In the genomic region with DNA sequence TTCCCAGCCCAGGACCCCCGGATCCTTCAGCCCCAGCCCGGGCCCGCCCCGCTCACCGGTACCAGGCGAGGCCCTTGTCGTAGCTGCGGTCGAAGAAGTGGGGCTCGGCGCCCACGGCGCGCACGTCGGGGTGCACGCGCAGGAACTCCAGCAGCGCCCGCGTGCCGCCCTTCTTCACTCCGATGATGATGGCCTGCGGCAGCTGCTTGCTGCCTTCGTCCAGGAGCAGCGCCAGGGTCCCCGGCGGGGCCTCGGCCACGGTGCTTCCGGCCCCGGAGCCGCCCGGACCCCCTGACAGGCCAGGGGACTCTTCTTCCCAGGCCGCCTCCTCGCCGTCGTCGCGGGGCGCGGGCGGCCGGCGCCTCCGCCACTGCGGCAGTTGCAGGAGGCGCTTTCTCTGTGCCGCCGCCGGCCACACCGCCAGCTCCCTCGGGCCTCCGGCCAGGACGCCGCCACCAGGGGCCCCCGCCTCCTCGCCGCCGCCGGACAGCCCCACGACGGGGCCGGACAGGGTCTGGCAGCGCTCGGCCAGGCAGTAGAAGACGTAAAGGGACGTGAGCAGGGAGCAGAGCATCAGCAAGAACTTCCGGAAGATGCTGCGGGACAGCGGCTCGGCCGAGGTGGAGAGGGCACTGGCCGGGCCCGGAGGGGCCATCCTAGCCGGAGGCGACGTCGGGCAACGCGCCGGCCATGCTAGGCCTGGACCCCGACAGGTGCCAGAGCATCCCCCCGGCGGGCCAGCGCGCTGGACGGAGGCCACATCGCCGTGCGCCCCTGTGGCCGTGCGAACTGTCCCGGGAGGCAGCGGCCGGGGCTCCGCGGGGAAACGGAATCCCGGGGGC, we compare ENCODE assay signal across 11 cellular contexts. TPM values are rescaled to one million over a fixed set of nuclear protein-coding genes. Genes with fewer than 3 reads are reported as not detected.
DNase-seq lines count a peak whose midpoint lies in the region; ATAC-seq and TF ChIP-seq lines count a peak whose summit lies in the region.
"Had no signal": no experiment of that assay in that cellular context is flagged by ENCODE, and none has a peak within 500 bp of the region (broad histone marks: within the 10 kb centered on the region; RNA-seq: fewer than 3 reads in every experiment).

No MANE protein-coding gene starts in this region.

- H3K4me1 Mint-ChIP-seq in neural crest cell = peaks cover 56% of the 10 kb centered on the region

- H3F3A ChIP-seq in PC-3 (ENCODE audit: low read length, unreplicated experiment) = no peaks in the 10 kb centered on the region

- H3K4me2 ChIP-seq in PC-3 (ENCODE audit: low read length) = peak overlapping the region; percentile 87

- BruUV-seq in PC-3 (replicated peaks; lab: Mats Ljungman, UMichigan) = no TSS peak

- intact Hi-C loops in PC-3 (cut with micrococcal nuclease) = no loop called here

- H3K36me3 Mint-ChIP-seq in neural crest cell (ENCODE audit: low read depth) = peaks cover 2% of the 10 kb centered on the region
- H3K36me3 Mint-ChIP-seq: activated CD4-positive, alpha-beta memory T cell treated with anti-CD3 and anti-CD28 coated beads for 36 hours had no signal

- H3K9me2 ChIP-seq in PC-3 (replicated peaks; ENCODE audit: low read length) = no peaks in the 10 kb centered on the region

- peak overlapping the region; percentile 89; the same call in 1 of the 2 replicates for H2AFZ ChIP-seq in PC-3 (ENCODE audit: low read length)

- peaks cover 12% of the 10 kb centered on the region; the same call in 1 of the 2 replicates for H3K4me1 ChIP-seq in PC-3 (ENCODE audit: insufficient read depth, low read length)

- peaks cover 15% of the 10 kb centered on the region for H3K27me3 ChIP-seq in PC-3 (ENCODE audit: low read length)

- H3K9ac ChIP-seq in PC-3 (ENCODE audit: low read length) = peak overlapping the region; percentile 81

- H3K27ac ChIP-seq in PC-3 (ENCODE audit: low read length) = no peak overlapping the region; the same call in 1 of the 2 replicates

- no peaks in the 10 kb centered on the region for H3K36me3 ChIP-seq in PC-3 (ENCODE audit: low read depth, low read length)

- H3K4me3 Mint-ChIP-seq in neural crest cell = peak overlapping the region; percentile 92

- no peaks in the 10 kb centered on the region for H3K27me3 Mint-ChIP-seq in neural crest cell (ENCODE audit: low read depth)

- H3K79me2 ChIP-seq in PC-3 (ENCODE audit: low read length) = peaks cover 61% of the 10 kb centered on the region

- no peaks in the 10 kb centered on the region for H3K9me3 ChIP-seq in PC-3 (ENCODE audit: low read length)

- CTCF ChIA-PET in PC-3 (lab: Charles Lee) = no interaction called here

- H3K27ac Mint-ChIP-seq in neural crest cell (ENCODE audit: unreplicated experiment) = no peak overlapping the region
- H3K27ac Mint-ChIP-seq: activated CD4-positive, alpha-beta memory T cell treated with anti-CD3 and anti-CD28 coated beads for 36 hours had no signal

- peak overlapping the region; percentile 71 for H3K4me3 ChIP-seq in PC-3 (ENCODE audit: low read length)
- peak overlapping the region; percentile 67 for H3K4me3 ChIP-seq in fibroblast of pulmonary artery (replicated peaks; ENCODE audit: low read depth, low read length)

- DNase-seq in AG20443 (ENCODE audit: low spot score) (peak; percentile 69), PC-3 (no peak), fibroblast of pulmonary artery (ENCODE audit: low read depth) (no peak), neural crest cell (ENCODE audit: low read depth, low spot score) (peak; percentile 34), NCI-H1105 treated with DMSO at 0.1 percent for 48 hours (lab: John Stamatoyannopoulos, UW) (no peak), COR-L47 (lab: John Stamatoyannopoulos, UW) (no peak)
- DNase-seq: DMS79 treated with DMSO at 0.1 percent for 48 hours, NCI-H2171 had no signal

- POLR2A ChIA-PET in PC-3 (lab: Charles Lee; ENCODE audit: unreplicated experiment) = no interaction called here

- ATAC-seq in PC-3 (no peak), HG03439 (IDR thresholded peaks at IDR 0.05; ENCODE audit: unreplicated experiment) (no peak), GM19467 (IDR thresholded peaks at IDR 0.05; ENCODE audit: unreplicated experiment) (no peak)

- no peaks in the 10 kb centered on the region for H4K20me1 ChIP-seq in PC-3 (ENCODE audit: low read length)

- no peak for TF ChIP-seq CTCF in PC-3 (conservative IDR thresholded peaks at IDR 0.05; ENCODE audit: low read depth, low read length)
- no peak for TF ChIP-seq CTCF in fibroblast of pulmonary artery (IDR thresholded peaks at IDR 0.05; ENCODE audit: low read length, missing control alignments)
- no peak for TF ChIP-seq CTCF in neural crest cell (conservative IDR thresholded peaks at IDR 0.05)

- H3K9me3 Mint-ChIP-seq in neural crest cell = peaks cover 1% of the 10 kb centered on the region
- H3K9me3 Mint-ChIP-seq: activated CD4-positive, alpha-beta memory T cell treated with anti-CD3 and anti-CD28 coated beads for 36 hours had no signal

RNA-seq across cellular contexts. Expression of a gene that starts 1.0 kb away (rescaled TPM):
- total RNA-seq in PC-3 (2014; rRNA removed) (47.6 and 65.4 TPM in 2 replicates), neural crest cell (14.7 and 15.0 TPM in 2 replicates)

Comparison
In these comparisons a context has a peak if more than half of its experiments do, and no peak if none do; other contexts are left out.
1. DNase-seq: peak in AG20443 (single experiment) and neural crest cell (single experiment); none in PC-3 (single experiment), fibroblast of pulmonary artery (single experiment), NCI-H1105 treated with DMSO at 0.1 percent for 48 hours (single experiment) and COR-L47 (single experiment).